39 cellular contexts compared by ENCODE assay signal in genomic region chr5:94009161-94009560, GRCh38.
"Had no signal": no experiment of that assay in that cellular context is flagged by ENCODE, and none has a peak within 500 bp of the region (broad histone marks: within the 10 kb centered on the region; RNA-seq: fewer than 3 reads in every experiment).

No MANE protein-coding gene starts in this region.

- FAIRE-seq: astrocyte, bronchial epithelial cell had no signal

- H3K27ac ChIP-seq: adrenal gland, ascending aorta, body of pancreas, brain microvascular endothelial cell, breast epithelium, cardiac muscle cell had no signal

- H3K4me3 Mint-ChIP-seq: activated naive CD4-positive, alpha-beta T cell treated with anti-CD3 and anti-CD28 coated beads for 36 hours; activated naive CD4-positive, alpha-beta T cell treated with anti-CD3 and anti-CD28 coated beads, Interleukin-2, amount 10 ng/mL, durations not matched to agents 7 days and 5 days; activated naive CD4-positive, alpha-beta T cell treated with anti-CD3 and anti-CD28 coated beads, Interleukin-2, amount 50 U/mL, for 24 hours; activated naive CD8-positive, alpha-beta T cell; activated naive CD8-positive, alpha-beta T cell treated with anti-CD3 and anti-CD28 coated beads for 36 hours; activated naive CD8-positive, alpha-beta T cell treated with anti-CD3 and anti-CD28 coated beads, Interleukin-2, amount 10 ng/mL, durations not matched to agents 7 days and 5 days; activated naive CD8-positive, alpha-beta T cell treated with anti-CD3 and anti-CD28 coated beads, Interleukin-2, amount 50 U/mL, for 24 hours; activated T-cell treated with anti-CD3 and anti-CD28 coated beads, Interleukin-2, amount 50 U/mL, for 24 hours; activated T-cell treated with anti-CD3 and anti-CD28 coated beads, Interleukin-2, amount 50 U/mL, for 4 hours; activated T-cell treated with anti-CD3 and anti-CD28 coated beads, Interleukin-2, amount 50 U/mL, for 72 hours; activated T-helper 1 cell treated with anti-CD3 and anti-CD28 coated beads, Interleukin-12 subunit alpha, Interleukin-12 subunit beta, Interleukin-2, Interleukin-4 antibody, amounts not matched to agents 30 ng/mL and 10 ng/mL and 1 ng/mL, durations not matched to agents 14 hours and 24 hours and 36 hours; activated T-helper 17 cell treated with anti-CD3 and anti-CD28 coated beads, Interleukin-2, amount 50 U/mL, for 72 hours; brain; central memory CD8-positive, alpha-beta T cell had no signal

- H3K27me3 ChIP-seq: adrenal gland, ascending aorta, body of pancreas, brain microvascular endothelial cell, breast epithelium, cardiac muscle cell had no signal

- ATAC-seq: activated naive CD4-positive, alpha-beta T cell treated with anti-CD3 and anti-CD28 coated beads, Interleukin-2, amount 50 U/mL, for 72 hours; activated naive CD8-positive, alpha-beta T cell treated with anti-CD3 and anti-CD28 coated beads, Interleukin-2, amount 50 U/mL, for 24 hours; activated T-cell treated with anti-CD3 and anti-CD28 coated beads, Interleukin-2, amount 50 U/mL, for 4 hours; activated T-cell treated with anti-CD3 and anti-CD28 coated beads, Interleukin-2, amount 50 U/mL, for 72 hours; activated T-helper 17 cell treated with anti-CD3 and anti-CD28 coated beads, Interleukin-2, amount 50 U/mL, for 72 hours; body of pancreas had no signal

- H3K9me3 Mint-ChIP-seq: central memory CD8-positive, alpha-beta T cell had no signal

- H3K4me3 ChIP-seq: adrenal gland, ascending aorta, body of pancreas, breast epithelium, cardiac muscle cell had no signal

- H3K9me3 ChIP-seq: adrenal gland, body of pancreas had no signal

- H3K27me3 Mint-ChIP-seq: activated naive CD4-positive, alpha-beta T cell treated with anti-CD3 and anti-CD28 coated beads, Interleukin-2, amount 10 ng/mL, durations not matched to agents 7 days and 5 days; activated naive CD4-positive, alpha-beta T cell treated with anti-CD3 and anti-CD28 coated beads, Interleukin-2, amount 50 U/mL, for 24 hours; activated naive CD8-positive, alpha-beta T cell; activated naive CD8-positive, alpha-beta T cell treated with anti-CD3 and anti-CD28 coated beads for 36 hours; activated naive CD8-positive, alpha-beta T cell treated with anti-CD3 and anti-CD28 coated beads, Interleukin-2, amount 10 ng/mL, durations not matched to agents 7 days and 5 days; activated naive CD8-positive, alpha-beta T cell treated with anti-CD3 and anti-CD28 coated beads, Interleukin-2, amount 50 U/mL, for 24 hours; activated T-cell treated with anti-CD3 and anti-CD28 coated beads, Interleukin-2, amount 50 U/mL, for 24 hours; activated T-helper 17 cell treated with anti-CD3 and anti-CD28 coated beads, Interleukin-2, amount 50 U/mL, for 72 hours; brain; central memory CD8-positive, alpha-beta T cell had no signal

- H3K4me1 ChIP-seq: adrenal gland, ascending aorta, body of pancreas, breast epithelium had no signal

- H3K27ac Mint-ChIP-seq: activated naive CD4-positive, alpha-beta T cell treated with anti-CD3 and anti-CD28 coated beads for 36 hours; activated naive CD4-positive, alpha-beta T cell treated with anti-CD3 and anti-CD28 coated beads, Interleukin-2, amount 10 ng/mL, durations not matched to agents 7 days and 5 days; activated naive CD4-positive, alpha-beta T cell treated with anti-CD3 and anti-CD28 coated beads, Interleukin-2, amount 50 U/mL, for 24 hours; activated naive CD4-positive, alpha-beta T cell treated with anti-CD3 and anti-CD28 coated beads, Interleukin-2, amount 50 U/mL, for 72 hours; activated naive CD8-positive, alpha-beta T cell; activated naive CD8-positive, alpha-beta T cell treated with anti-CD3 and anti-CD28 coated beads for 36 hours; activated naive CD8-positive, alpha-beta T cell treated with anti-CD3 and anti-CD28 coated beads, Interleukin-2, amount 10 ng/mL, durations not matched to agents 7 days and 5 days; activated naive CD8-positive, alpha-beta T cell treated with anti-CD3 and anti-CD28 coated beads, Interleukin-2, amount 50 U/mL, for 24 hours; activated T-cell treated with anti-CD3 and anti-CD28 coated beads, Interleukin-2, amount 50 U/mL, for 24 hours; activated T-cell treated with anti-CD3 and anti-CD28 coated beads, Interleukin-2, amount 50 U/mL, for 72 hours; activated T-helper 1 cell treated with anti-CD3 and anti-CD28 coated beads, Interleukin-12 subunit alpha, Interleukin-12 subunit beta, Interleukin-2, Interleukin-4 antibody, amounts not matched to agents 30 ng/mL and 10 ng/mL and 1 ng/mL, durations not matched to agents 14 hours and 24 hours and 36 hours; activated T-helper 17 cell treated with anti-CD3 and anti-CD28 coated beads, Interleukin-2, amount 50 U/mL, for 72 hours; activated T-helper 2 cell treated with anti-CD3 and anti-CD28 coated beads, Interferon-gamma antibody, Interleukin-2, Interleukin-4, amounts not matched to agents 10 μg/mL and 5 μg/mL and 100 μg/mL, durations not matched to agents 14 hours and 24 hours and 36 hours; brain had no signal

- H3K36me3 ChIP-seq: adrenal gland, ascending aorta, brain microvascular endothelial cell, breast epithelium, cardiac muscle cell had no signal

- H3K4me1 Mint-ChIP-seq: activated naive CD4-positive, alpha-beta T cell treated with anti-CD3 and anti-CD28 coated beads, Interleukin-2, amount 10 ng/mL, durations not matched to agents 7 days and 5 days; activated naive CD8-positive, alpha-beta T cell treated with anti-CD3 and anti-CD28 coated beads, Interleukin-2, amount 10 ng/mL, durations not matched to agents 7 days and 5 days; activated naive CD8-positive, alpha-beta T cell treated with anti-CD3 and anti-CD28 coated beads, Interleukin-2, amount 50 U/mL, for 24 hours; brain had no signal

- DNase-seq: activated effector memory CD4-positive, alpha-beta T cell treated with anti-CD3 and anti-CD28 coated beads, Interleukin-2, amount 50 U/mL, for 16 hours; activated effector memory CD4-positive, alpha-beta T cell treated with Interleukin-2 at 50 U/mL for 16 hours; activated gamma-delta T cell; activated gamma-delta T cell treated with Interleukin-2 at 50 U/mL for 16 hours; activated naive CD4-positive, alpha-beta T cell; activated naive CD4-positive, alpha-beta T cell treated with anti-CD3 and anti-CD28 coated beads for 36 hours; activated naive CD4-positive, alpha-beta T cell treated with anti-CD3 and anti-CD28 coated beads, Interleukin-2, amount 10 ng/mL, durations not matched to agents 7 days and 5 days; activated naive CD4-positive, alpha-beta T cell treated with anti-CD3 and anti-CD28 coated beads, Interleukin-2, amount 50 U/mL, for 16 hours; activated naive CD4-positive, alpha-beta T cell treated with Interleukin-2 at 50 U/mL for 16 hours; activated naive CD8-positive, alpha-beta T cell treated with anti-CD3 and anti-CD28 coated beads for 36 hours; activated naive CD8-positive, alpha-beta T cell treated with anti-CD3 and anti-CD28 coated beads, Interleukin-2, amount 10 ng/mL, durations not matched to agents 7 days and 5 days; activated naive CD8-positive, alpha-beta T cell treated with anti-CD3 and anti-CD28 coated beads, Interleukin-2, amount 50 U/mL, for 24 hours; activated T-cell treated with anti-CD3 and anti-CD28 coated beads, Interleukin-2, amount 50 U/mL, for 24 hours; activated T-cell treated with anti-CD3 and anti-CD28 coated beads, Interleukin-2, amount 50 U/mL, for 4 hours; activated T-cell treated with anti-CD3 and anti-CD28 coated beads, Interleukin-2, amount 50 U/mL, for 48 hours; activated T-cell treated with anti-CD3 and anti-CD28 coated beads, Interleukin-2, amount 50 U/mL, for 72 hours; adrenal gland; amniotic stem cell; amygdala; anterior cingulate cortex; aorta; body of pancreas; brain microvascular endothelial cell; caudate nucleus; central memory CD4-positive, alpha-beta T cell; cerebellar nuclear complex had no signal
